21 cellular contexts compared by ENCODE assay signal in the genomic region with DNA sequence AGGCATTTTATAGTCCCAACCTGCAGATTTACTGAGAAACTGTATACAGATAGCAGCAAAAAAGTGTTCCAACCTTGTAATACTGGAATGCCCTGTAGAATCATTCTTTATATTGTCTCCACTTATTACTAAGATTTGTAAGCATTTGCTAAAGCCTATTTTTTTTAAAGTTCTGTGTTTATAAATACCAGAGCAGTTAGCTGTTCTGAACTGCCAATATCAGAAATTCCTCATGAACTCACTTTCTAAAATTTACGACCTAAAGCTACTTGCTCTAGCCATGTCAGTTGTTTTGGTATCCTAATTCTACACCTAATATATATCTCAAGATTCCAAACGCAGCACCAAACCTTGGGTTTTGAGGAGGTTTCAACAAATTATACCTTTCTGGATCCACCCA.
A peak's percentile ranks its signal among the peaks of the same experiment; 100 is the strongest.
DNase-seq lines count a peak whose midpoint lies in the region; ATAC-seq and TF ChIP-seq lines count a peak whose summit lies in the region.
"Had no signal": no experiment of that assay in that cellular context is flagged by ENCODE, and none has a peak within 500 bp of the region (broad histone marks: within the 10 kb centered on the region; RNA-seq: fewer than 3 reads in every experiment).

No MANE protein-coding gene starts in this region.

- WGBS in endodermal cell (ENCODE audit: insufficient coverage in 1 of 2, insufficient read length in 1 of 2), 2 experiments = 83 to 88% methylated on average over 1 of the region's 2 CpGs

- DNase-seq in activated CD4-positive, alpha-beta T cell treated with anti-CD3 and anti-CD28 coated beads for 36 hours = no peak
- DNase-seq in activated CD4-positive, alpha-beta T cell treated with anti-CD3 and anti-CD28 coated beads for 48 hours = no peak
- DNase-seq in PC-3 = peak; percentile 62
- peak; percentile 33 to 56 for DNase-seq in fibroblast of lung (ENCODE audit: low read depth in 2 of 2)
- DNase-seq in stimulated activated effector memory CD8-positive, alpha-beta T cell treated with anti-CD3 and anti-CD28 coated beads, Interleukin-12 subunit alpha, Interleukin-12 subunit beta, amount 100 ng/mL, for 72 hours (ENCODE audit: low spot score in 2 of 2) = no peak
- no peak for DNase-seq in endodermal cell
- no peak for DNase-seq in mucosa of descending colon
- no peak for DNase-seq in activated CD8-positive, alpha-beta memory T cell treated with anti-CD3 and anti-CD28 coated beads, Interleukin-2, amount 50 U/mL, for 48 hours
- DNase-seq: BE2C, COR-L47, DMS79, heart right ventricle, left lung, NCI-H1092, NCI-H2029, NCI-H345, SHP77 treated with DMSO at 0.1 percent for 48 hours, T-helper 1 cell had no signal

- H4K20me1 ChIP-seq in PC-3 (ENCODE audit: low read length) = no peaks in the 10 kb centered on the region
- H4K20me1 ChIP-seq in fibroblast of lung (ENCODE audit: control insufficient read depth, extremely low read depth, insufficient read depth, low read length) = no peaks in the 10 kb centered on the region

- no TSS peak for BruUV-seq in PC-3 (replicated peaks; lab: Mats Ljungman, UMichigan)

- no peaks in the 10 kb centered on the region for H3K9me3 ChIP-seq in PC-3 (ENCODE audit: low read length)
- H3K9me3 ChIP-seq in fibroblast of lung (ENCODE audit: control insufficient read depth, insufficient read depth, low read depth, low read length) = no peaks in the 10 kb centered on the region
- no peaks in the 10 kb centered on the region for H3K9me3 ChIP-seq in endodermal cell (ENCODE audit: control insufficient read depth, low read length)
- no peaks in the 10 kb centered on the region for H3K9me3 ChIP-seq in mucosa of descending colon
- H3K9me3 ChIP-seq: BE2C, heart right ventricle, left lung had no signal

- H3K9me2 ChIP-seq in PC-3 (replicated peaks; ENCODE audit: low read length) = no peaks in the 10 kb centered on the region

- peak overlapping the region; percentile 11 for H3K27ac Mint-ChIP-seq in activated CD4-positive, alpha-beta T cell treated with anti-CD3 and anti-CD28 coated beads for 36 hours
- H3K27ac Mint-ChIP-seq in stimulated activated effector memory CD8-positive, alpha-beta T cell treated with anti-CD3 and anti-CD28 coated beads, Interleukin-12 subunit alpha, Interleukin-12 subunit beta, amount 100 ng/mL, for 72 hours = peak overlapping the region; percentile 26
- H3K27ac Mint-ChIP-seq in endodermal cell = no peak overlapping the region
- H3K27ac Mint-ChIP-seq: brain had no signal

- POLR2A ChIA-PET in activated CD4-positive, alpha-beta T cell treated with anti-CD3 and anti-CD28 coated beads for 36 hours (lab: Charles Lee) = no interaction called here
- POLR2A ChIA-PET in PC-3 (lab: Charles Lee; ENCODE audit: unreplicated experiment) = interaction anchor here (0.5 kb wide), 1 partner anchor 355 kb away, joined by 3 read pairs; the partner anchor contains the start of gene CUL5

- H3K27me3 ChIP-seq in PC-3 (ENCODE audit: low read length) = no peaks in the 10 kb centered on the region
- H3K27me3 ChIP-seq in fibroblast of lung (ENCODE audit: control insufficient read depth, insufficient read depth, low read length) = no peaks in the 10 kb centered on the region
- no peaks in the 10 kb centered on the region for H3K27me3 ChIP-seq in endodermal cell (ENCODE audit: control insufficient read depth, insufficient read depth, low read length, poor library complexity, severe bottlenecking)
- H3K27me3 ChIP-seq: BE2C, heart right ventricle, left lung had no signal

- H3K4me2 ChIP-seq in PC-3 (ENCODE audit: low read length) (peak overlapping the region; percentile 21; the same call in 1 of the 2 replicates), fibroblast of lung (ENCODE audit: extremely low read depth, insufficient read depth, low read length) (peak overlapping the region; percentile 51)

- H3K27ac ChIP-seq in PC-3 (ENCODE audit: low read length) = no peak overlapping the region
- H3K27ac ChIP-seq in fibroblast of lung (ENCODE audit: insufficient read depth, low read length) = peak overlapping the region; percentile 8
- no peak overlapping the region for H3K27ac ChIP-seq in endodermal cell (ENCODE audit: low read depth, low read length)
- H3K27ac ChIP-seq: 22Rv1, heart right ventricle, left lung had no signal

- H3K4me3 ChIP-seq in PC-3 (ENCODE audit: low read length) = no peak overlapping the region
- H3K4me3 ChIP-seq in fibroblast of lung (replicated peaks in 1 of 4; ENCODE audit: control extremely low read depth in 1 of 4, insufficient read depth in 1 of 4, low read depth in 3 of 4, low read length in 4 of 4) = no peak overlapping the region
- no peak overlapping the region for H3K4me3 ChIP-seq in endodermal cell (ENCODE audit: low read length)
- no peak overlapping the region for H3K4me3 ChIP-seq in mucosa of descending colon
- H3K4me3 ChIP-seq: heart right ventricle, left lung had no signal

- H3K9me3 Mint-ChIP-seq in activated CD4-positive, alpha-beta T cell treated with anti-CD3 and anti-CD28 coated beads for 36 hours (ENCODE audit: low read depth) = no peaks in the 10 kb centered on the region
- H3K9me3 Mint-ChIP-seq in stimulated activated effector memory CD8-positive, alpha-beta T cell treated with anti-CD3 and anti-CD28 coated beads, Interleukin-12 subunit alpha, Interleukin-12 subunit beta, amount 100 ng/mL, for 72 hours = no peaks in the 10 kb centered on the region
- H3K9me3 Mint-ChIP-seq in endodermal cell = no peaks in the 10 kb centered on the region

- H3K4me3 Mint-ChIP-seq in activated CD4-positive, alpha-beta T cell treated with anti-CD3 and anti-CD28 coated beads for 36 hours = no peak overlapping the region
- H3K4me3 Mint-ChIP-seq in stimulated activated effector memory CD8-positive, alpha-beta T cell treated with anti-CD3 and anti-CD28 coated beads, Interleukin-12 subunit alpha, Interleukin-12 subunit beta, amount 100 ng/mL, for 72 hours = no peak overlapping the region
- no peak overlapping the region for H3K4me3 Mint-ChIP-seq in endodermal cell
- H3K4me3 Mint-ChIP-seq: brain had no signal

- H3K79me2 ChIP-seq in PC-3 (ENCODE audit: low read length) (no peaks in the 10 kb centered on the region), fibroblast of lung (ENCODE audit: control insufficient read depth, insufficient read depth, low read length) (no peaks in the 10 kb centered on the region)

- peaks cover 26% of the 10 kb centered on the region for H3K36me3 Mint-ChIP-seq in activated CD4-positive, alpha-beta T cell treated with anti-CD3 and anti-CD28 coated beads for 36 hours (ENCODE audit: low read depth)
- H3K36me3 Mint-ChIP-seq in stimulated activated effector memory CD8-positive, alpha-beta T cell treated with anti-CD3 and anti-CD28 coated beads, Interleukin-12 subunit alpha, Interleukin-12 subunit beta, amount 100 ng/mL, for 72 hours = peaks cover 31% of the 10 kb centered on the region
- H3K36me3 Mint-ChIP-seq in endodermal cell (ENCODE audit: low read depth) = peaks cover 21% of the 10 kb centered on the region

- no peaks in the 10 kb centered on the region for H3K4me1 Mint-ChIP-seq in activated CD4-positive, alpha-beta T cell treated with anti-CD3 and anti-CD28 coated beads for 36 hours
- H3K4me1 Mint-ChIP-seq in stimulated activated effector memory CD8-positive, alpha-beta T cell treated with anti-CD3 and anti-CD28 coated beads, Interleukin-12 subunit alpha, Interleukin-12 subunit beta, amount 100 ng/mL, for 72 hours = no peaks in the 10 kb centered on the region
- no peaks in the 10 kb centered on the region for H3K4me1 Mint-ChIP-seq in endodermal cell
- H3K4me1 Mint-ChIP-seq: brain had no signal

- H2AFZ ChIP-seq in PC-3 (ENCODE audit: low read length) (no peak overlapping the region), fibroblast of lung (ENCODE audit: low read length) (no peak overlapping the region)

- H3K27me3 Mint-ChIP-seq in activated CD4-positive, alpha-beta T cell treated with anti-CD3 and anti-CD28 coated beads for 36 hours = no peaks in the 10 kb centered on the region
- no peaks in the 10 kb centered on the region for H3K27me3 Mint-ChIP-seq in endodermal cell (ENCODE audit: insufficient read depth)
- H3K27me3 Mint-ChIP-seq: brain had no signal

- TF ChIP-seq CTCF in PC-3 (conservative IDR thresholded peaks at IDR 0.05; ENCODE audit: low read depth, low read length) (no peak), fibroblast of lung (conservative IDR thresholded peaks at IDR 0.05 in 1 of 2, IDR thresholded peaks at IDR 0.05 in 1 of 2; ENCODE audit: low read depth in 1 of 2, low read length in 2 of 2) (no peak), endodermal cell (conservative IDR thresholded peaks at IDR 0.05) (no peak), mucosa of descending colon (IDR thresholded peaks at IDR 0.05) (no peak)

- CTCF ChIA-PET in activated CD4-positive, alpha-beta T cell treated with anti-CD3 and anti-CD28 coated beads for 36 hours (lab: Charles Lee) = no interaction called here
- CTCF ChIA-PET in PC-3 (lab: Charles Lee) = no interaction called here

- intact Hi-C loops in activated CD4-positive, alpha-beta T cell treated with anti-CD3 and anti-CD28 coated beads for 36 hours (cut with DNase I, micrococcal nuclease) = no loop called here
- intact Hi-C loops in PC-3 (cut with micrococcal nuclease) (no loop called here), mucosa of descending colon (cut with DNase I, micrococcal nuclease) (no loop called here)

- ATAC-seq in activated CD4-positive, alpha-beta T cell treated with anti-CD3 and anti-CD28 coated beads for 36 hours = no peak
- ATAC-seq in PC-3 (peak; percentile 45), mucosa of descending colon (no peak)
- no peak for ATAC-seq in stimulated activated effector memory CD8-positive, alpha-beta T cell treated with anti-CD3 and anti-CD28 coated beads, Interleukin-12 subunit alpha, Interleukin-12 subunit beta, amount 100 ng/mL, for 72 hours
- ATAC-seq: activated naive CD4-positive, alpha-beta T cell treated with anti-CD3 and anti-CD28 coated beads, Interleukin-2, amount 50 U/mL, for 72 hours; heart right ventricle; left lung had no signal

- H3K4me1 ChIP-seq in PC-3 (ENCODE audit: insufficient read depth, low read length) (peaks cover 39% of the 10 kb centered on the region), fibroblast of lung (ENCODE audit: control insufficient read depth, extremely low read depth, insufficient read depth, low read length) (peaks cover 8% of the 10 kb centered on the region), endodermal cell (ENCODE audit: control insufficient read depth, insufficient read depth, low read length) (no peaks in the 10 kb centered on the region), mucosa of descending colon (ENCODE audit: low read depth) (no peaks in the 10 kb centered on the region)
- H3K4me1 ChIP-seq: BE2C, heart right ventricle, left lung had no signal

- H3K9ac ChIP-seq in PC-3 (ENCODE audit: low read length) = no peak overlapping the region
- no peak overlapping the region for H3K9ac ChIP-seq in fibroblast of lung (ENCODE audit: insufficient read depth, low read length)
- H3K9ac ChIP-seq in endodermal cell (ENCODE audit: extremely low read depth, low read length, poor library complexity, severe bottlenecking) = no peak overlapping the region

- H3F3A ChIP-seq in PC-3 (ENCODE audit: low read length, unreplicated experiment) = no peaks in the 10 kb centered on the region

- H3K36me3 ChIP-seq in PC-3 (ENCODE audit: low read depth, low read length) (no peaks in the 10 kb centered on the region), fibroblast of lung (ENCODE audit: control insufficient read depth, insufficient read depth, low read length) (no peaks in the 10 kb centered on the region), endodermal cell (ENCODE audit: control insufficient read depth, insufficient read depth, low read length) (peaks cover 26% of the 10 kb centered on the region), mucosa of descending colon (ENCODE audit: low read depth) (no peaks in the 10 kb centered on the region)

Comparison
In these comparisons a context has a peak if more than half of its experiments do, and no peak if none do; other contexts are left out.
1. DNase-seq: peak in PC-3 (single experiment) and fibroblast of lung (2 of 2); none in activated CD4-positive, alpha-beta T cell treated with anti-CD3 and anti-CD28 coated beads for 36 hours (single experiment), activated CD4-positive, alpha-beta T cell treated with anti-CD3 and anti-CD28 coated beads for 48 hours (single experiment), stimulated activated effector memory CD8-positive, alpha-beta T cell treated with anti-CD3 and anti-CD28 coated beads, Interleukin-12 subunit alpha, Interleukin-12 subunit beta, amount 100 ng/mL, for 72 hours (0 of 2), endodermal cell (single experiment), mucosa of descending colon (0 of 3) and activated CD8-positive, alpha-beta memory T cell treated with anti-CD3 and anti-CD28 coated beads, Interleukin-2, amount 50 U/mL, for 48 hours (single experiment).